In the genomic region with DNA sequence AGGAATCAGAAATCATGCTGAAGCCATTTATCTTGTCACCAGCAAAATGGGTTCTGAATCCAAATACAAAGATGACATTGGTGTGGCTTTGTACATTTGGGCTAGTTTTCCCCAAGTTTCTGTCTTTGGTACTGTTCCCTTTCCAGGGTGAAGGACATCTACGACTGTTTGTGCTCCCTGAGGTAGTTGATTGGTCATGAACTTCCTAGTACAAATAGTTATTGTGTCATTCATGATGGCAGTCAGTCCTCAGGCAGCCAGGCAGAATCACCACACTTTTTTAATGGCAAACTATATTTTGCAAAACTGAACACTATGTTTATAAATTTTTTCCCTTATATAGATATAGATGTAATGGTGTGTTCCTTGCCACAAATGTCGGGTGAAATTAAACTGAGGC, we compare ENCODE assay signal across 3 cellular contexts.
TF ChIP-seq lines count a peak whose summit lies in the region.

No MANE protein-coding gene starts in this region.

TF ChIP-seq in liver, 16 proteins besides CTCF, POLR2A, EP300 and RAD21:
- TF ChIP-seq FOXA1 (IDR thresholded peaks at IDR 0.05), result no peak
- no peak for TF ChIP-seq HNF4G (IDR thresholded peaks at IDR 0.05)
- no peak for TF ChIP-seq JUND (IDR thresholded peaks at IDR 0.05)
- TF ChIP-seq ZBTB33 (IDR thresholded peaks at IDR 0.05), result no peak
- TF ChIP-seq RXRA (IDR thresholded peaks at IDR 0.05), result peak in 1 of 2 donors; percentile 18
- peak; percentile 59 for TF ChIP-seq YY1 (IDR thresholded peaks at IDR 0.05)
- TF ChIP-seq NR2F2 (IDR thresholded peaks at IDR 0.05), result no peak
- no peak for TF ChIP-seq TAF1 (conservative IDR thresholded peaks at IDR 0.05)
- no peak for TF ChIP-seq GABPA (IDR thresholded peaks at IDR 0.05 in 1 of 2, conservative IDR thresholded peaks at IDR 0.05 in 1 of 2)
- no peak for TF ChIP-seq SP1 (IDR thresholded peaks at IDR 0.05)
- TF ChIP-seq MAX (IDR thresholded peaks at IDR 0.05), result no peak
- TF ChIP-seq HNF4A (conservative IDR thresholded peaks at IDR 0.05), result peak in 1 of 2 donors; percentile 4

TF ChIP-seq in HepG2, 621 proteins besides CTCF, POLR2A, EP300 and RAD21 (continues in another document):
- no peak for TF ChIP-seq ZSCAN21 (CRISPR knock-in tag; IDR thresholded peaks at IDR 0.05; ENCODE audit: borderline replicate concordance)
- no peak for TF ChIP-seq CBX5 (CRISPR knock-in tag; IDR thresholded peaks at IDR 0.05; ENCODE audit: borderline replicate concordance)
- no peak for TF ChIP-seq TCF7 (IDR thresholded peaks at IDR 0.05; ENCODE audit: low read depth)
- TF ChIP-seq, protein P1, sequence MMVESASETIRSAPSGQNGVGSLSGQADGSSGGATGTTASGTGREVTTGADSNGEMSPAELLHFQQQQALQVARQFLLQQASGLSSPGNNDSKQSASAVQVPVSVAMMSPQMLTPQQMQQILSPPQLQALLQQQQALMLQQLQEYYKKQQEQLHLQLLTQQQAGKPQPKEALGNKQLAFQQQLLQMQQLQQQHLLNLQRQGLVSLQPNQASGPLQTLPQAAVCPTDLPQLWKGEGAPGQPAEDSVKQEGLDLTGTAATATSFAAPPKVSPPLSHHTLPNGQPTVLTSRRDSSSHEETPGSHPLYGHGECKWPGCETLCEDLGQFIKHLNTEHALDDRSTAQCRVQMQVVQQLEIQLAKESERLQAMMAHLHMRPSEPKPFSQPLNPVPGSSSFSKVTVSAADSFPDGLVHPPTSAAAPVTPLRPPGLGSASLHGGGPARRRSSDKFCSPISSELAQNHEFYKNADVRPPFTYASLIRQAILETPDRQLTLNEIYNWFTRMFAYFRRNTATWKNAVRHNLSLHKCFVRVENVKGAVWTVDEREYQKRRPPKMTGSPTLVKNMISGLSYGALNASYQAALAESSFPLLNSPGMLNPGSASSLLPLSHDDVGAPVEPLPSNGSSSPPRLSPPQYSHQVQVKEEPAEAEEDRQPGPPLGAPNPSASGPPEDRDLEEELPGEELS (CRISPR knock-in tag; IDR thresholded peaks at IDR 0.05), result no peak
- no peak for TF ChIP-seq HDAC2 (CRISPR knock-in tag; IDR thresholded peaks at IDR 0.05)
- no peak for TF ChIP-seq AFF4 (CRISPR knock-in tag; IDR thresholded peaks at IDR 0.05)
- TF ChIP-seq, protein P2, sequence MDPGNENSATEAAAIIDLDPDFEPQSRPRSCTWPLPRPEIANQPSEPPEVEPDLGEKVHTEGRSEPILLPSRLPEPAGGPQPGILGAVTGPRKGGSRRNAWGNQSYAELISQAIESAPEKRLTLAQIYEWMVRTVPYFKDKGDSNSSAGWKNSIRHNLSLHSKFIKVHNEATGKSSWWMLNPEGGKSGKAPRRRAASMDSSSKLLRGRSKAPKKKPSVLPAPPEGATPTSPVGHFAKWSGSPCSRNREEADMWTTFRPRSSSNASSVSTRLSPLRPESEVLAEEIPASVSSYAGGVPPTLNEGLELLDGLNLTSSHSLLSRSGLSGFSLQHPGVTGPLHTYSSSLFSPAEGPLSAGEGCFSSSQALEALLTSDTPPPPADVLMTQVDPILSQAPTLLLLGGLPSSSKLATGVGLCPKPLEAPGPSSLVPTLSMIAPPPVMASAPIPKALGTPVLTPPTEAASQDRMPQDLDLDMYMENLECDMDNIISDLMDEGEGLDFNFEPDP (CRISPR knock-in tag; conservative IDR thresholded peaks at IDR 0.05), result no peak
- no peak for TF ChIP-seq ZNF652 (CRISPR knock-in tag; IDR thresholded peaks at IDR 0.05; ENCODE audit: borderline replicate concordance, low read depth)
- TF ChIP-seq CHD2 (IDR thresholded peaks at IDR 0.05; ENCODE audit: low read depth, low read length), result no peak
- TF ChIP-seq ZNF282 (IDR thresholded peaks at IDR 0.05; ENCODE audit: partially characterized antibody), result no peak
- TF ChIP-seq SCMH1 (CRISPR knock-in tag; IDR thresholded peaks at IDR 0.05; ENCODE audit: borderline replicate concordance), result no peak
- TF ChIP-seq ZNF274 (CRISPR knock-in tag; IDR thresholded peaks at IDR 0.05), result no peak
- no peak for TF ChIP-seq ZNF879 (CRISPR knock-in tag; IDR thresholded peaks at IDR 0.05)

TF ChIP-seq in K562, 482 proteins besides CTCF, POLR2A, EP300 and RAD21:
- TF ChIP-seq BHLHE40 (IDR thresholded peaks at IDR 0.05; ENCODE audit: low read length) (no peak), ZNF175 (CRISPR knock-in tag; IDR thresholded peaks at IDR 0.05; ENCODE audit: low read depth) (no peak), NFYB (IDR thresholded peaks at IDR 0.05; ENCODE audit: extremely low read depth, insufficient read length) (no peak), ZNF3 (CRISPR knock-in tag; IDR thresholded peaks at IDR 0.05) (no peak), PBX2 (CRISPR knock-in tag; IDR thresholded peaks at IDR 0.05; ENCODE audit: low read depth) (no peak), PBX2 (tag; conservative IDR thresholded peaks at IDR 0.05; ENCODE audit: low read depth) (0 out of 2 replicates have a peak, but pooled peaks have one; percentile 36), ZNF589 (CRISPR knock-in tag; IDR thresholded peaks at IDR 0.05; ENCODE audit: low read depth) (no peak), ARNT (IDR thresholded peaks at IDR 0.05) (no peak), ATF7 (IDR thresholded peaks at IDR 0.05) (no peak), EP400 (IDR thresholded peaks at IDR 0.05) (no peak), ZNF57 (CRISPR knock-in tag; IDR thresholded peaks at IDR 0.05) (no peak), E2F3 (CRISPR knock-in tag; IDR thresholded peaks at IDR 0.05) (no peak), ZNF444 (CRISPR knock-in tag; IDR thresholded peaks at IDR 0.05) (no peak), MEIS2 (IDR thresholded peaks at IDR 0.05; ENCODE audit: partially characterized antibody) (peak; percentile 49), TFE3 (CRISPR knock-in tag; IDR thresholded peaks at IDR 0.05) (no peak)
- TF ChIP-seq, protein P3, sequence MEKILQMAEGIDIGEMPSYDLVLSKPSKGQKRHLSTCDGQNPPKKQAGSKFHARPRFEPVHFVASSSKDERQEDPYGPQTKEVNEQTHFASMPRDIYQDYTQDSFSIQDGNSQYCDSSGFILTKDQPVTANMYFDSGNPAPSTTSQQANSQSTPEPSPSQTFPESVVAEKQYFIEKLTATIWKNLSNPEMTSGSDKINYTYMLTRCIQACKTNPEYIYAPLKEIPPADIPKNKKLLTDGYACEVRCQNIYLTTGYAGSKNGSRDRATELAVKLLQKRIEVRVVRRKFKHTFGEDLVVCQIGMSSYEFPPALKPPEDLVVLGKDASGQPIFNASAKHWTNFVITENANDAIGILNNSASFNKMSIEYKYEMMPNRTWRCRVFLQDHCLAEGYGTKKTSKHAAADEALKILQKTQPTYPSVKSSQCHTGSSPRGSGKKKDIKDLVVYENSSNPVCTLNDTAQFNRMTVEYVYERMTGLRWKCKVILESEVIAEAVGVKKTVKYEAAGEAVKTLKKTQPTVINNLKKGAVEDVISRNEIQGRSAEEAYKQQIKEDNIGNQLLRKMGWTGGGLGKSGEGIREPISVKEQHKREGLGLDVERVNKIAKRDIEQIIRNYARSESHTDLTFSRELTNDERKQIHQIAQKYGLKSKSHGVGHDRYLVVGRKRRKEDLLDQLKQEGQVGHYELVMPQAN (IDR thresholded peaks at IDR 0.05; ENCODE audit: borderline replicate concordance), result no peak
